ENCODE assay signal across 3 cellular contexts in genomic region chr15:74258456-74259323, GRCh38.
TF ChIP-seq lines count a peak whose summit lies in the region.

No MANE protein-coding gene starts in this region.

TF ChIP-seq in HepG2, 621 proteins besides CTCF, POLR2A, EP300 and RAD21:
- peak; percentile 23; the same call in 1 of the 2 replicates for TF ChIP-seq MNT (IDR thresholded peaks at IDR 0.05)
- no peak for TF ChIP-seq ZNF784 (CRISPR knock-in tag; IDR thresholded peaks at IDR 0.05; ENCODE audit: borderline replicate concordance)

TF ChIP-seq in H1, 55 proteins besides CTCF, POLR2A, EP300 and RAD21:
- TF ChIP-seq NANOG (IDR thresholded peaks at IDR 0.05; ENCODE audit: insufficient read depth, low read depth, low read length, poor library complexity, severe bottlenecking): no peak
- TF ChIP-seq BACH1 (IDR thresholded peaks at IDR 0.05; ENCODE audit: low read length): 0 out of 2 replicates have a peak, but pooled peaks have one; percentile 18

TF ChIP-seq in neural cell, 6 proteins besides CTCF, POLR2A, EP300 and RAD21:
- TF ChIP-seq SMC3 (conservative IDR thresholded peaks at IDR 0.05; ENCODE audit: poor library complexity): no peak
- no peak for TF ChIP-seq REST (IDR thresholded peaks at IDR 0.05; ENCODE audit: borderline replicate concordance)
- TF ChIP-seq POLR2AphosphoS5 (IDR thresholded peaks at IDR 0.05): peak; percentile 40
- TF ChIP-seq EZH2 (IDR thresholded peaks at IDR 0.05; ENCODE audit: borderline replicate concordance, insufficient read depth, low read length, poor library complexity, severe bottlenecking): no peak
- TF ChIP-seq TAF1 (IDR thresholded peaks at IDR 0.05; ENCODE audit: low read depth): no peak
